In the genomic region with DNA sequence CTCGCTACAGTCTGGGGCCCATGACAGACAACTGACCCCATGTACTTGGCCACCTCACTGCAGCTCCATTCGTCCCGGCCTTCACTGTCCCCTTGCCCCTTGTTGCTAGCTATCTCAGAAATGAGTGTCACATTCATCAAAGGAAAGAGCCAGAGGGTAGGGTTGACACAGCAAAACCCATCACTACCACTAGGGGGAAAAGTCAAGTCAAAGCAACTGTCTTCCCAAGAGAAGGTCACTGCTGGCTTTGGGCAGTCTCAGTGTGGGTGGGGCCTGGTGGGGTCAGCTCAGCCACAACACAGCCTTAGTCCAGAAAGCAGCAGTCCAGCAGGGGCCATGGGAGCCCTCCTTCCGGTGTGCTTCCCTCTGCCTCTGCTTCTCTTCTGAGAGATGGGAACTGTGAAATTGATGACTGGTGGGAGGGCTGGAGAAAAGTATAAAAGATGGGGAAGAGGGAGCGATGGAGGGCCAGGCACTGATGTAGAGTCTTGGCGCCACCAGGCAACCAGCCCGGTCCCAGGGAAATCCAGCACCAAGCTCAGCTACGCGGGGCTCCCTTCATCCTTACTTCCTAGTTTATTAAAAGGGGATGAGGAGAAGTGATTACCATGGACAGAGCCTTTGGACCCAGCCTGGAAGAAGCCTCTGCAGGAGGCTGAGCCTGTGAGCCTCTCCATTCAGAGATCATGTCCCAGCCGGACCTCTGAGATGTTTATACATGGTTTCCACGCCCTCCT, we compare ENCODE assay signal across 10 cellular contexts. TPM values are rescaled to one million over a fixed set of nuclear protein-coding genes. Genes with fewer than 3 reads are reported as not detected.
A peak's percentile ranks its signal among the peaks of the same experiment; 100 is the strongest.
DNase-seq lines count a peak whose midpoint lies in the region; ATAC-seq and TF ChIP-seq lines count a peak whose summit lies in the region.
"Had no signal": no experiment of that assay in that cellular context is flagged by ENCODE, and none has a peak within 500 bp of the region (broad histone marks: within the 10 kb centered on the region; RNA-seq: fewer than 3 reads in every experiment).

No MANE protein-coding gene starts in this region.

- peaks cover 13 to 28% of the 10 kb centered on the region in 2 donors for H3K4me1 Mint-ChIP-seq in natural killer cell treated with Interleukin-12 subunit alpha and Interleukin-12 subunit beta and Interleukin-15 and Interleukin-18, amount 100 ng/mL, for 72 hours (ENCODE audit: low read depth in 2 of 2)

- no peak overlapping the region for H3K27ac Mint-ChIP-seq in natural killer cell treated with Interleukin-12 subunit alpha and Interleukin-12 subunit beta and Interleukin-15 and Interleukin-18, amount 100 ng/mL, for 72 hours

- H3K9me3 ChIP-seq in esophagus squamous epithelium, result no peaks in the 10 kb centered on the region
- H3K9me3 ChIP-seq: neutrophil had no signal

- in situ Hi-C loops in astrocyte of the cerebellum (cut with HindIII; ENCODE audit: low sequenced_read_pairs), result no loop called here

- H3K4me1 ChIP-seq in esophagus squamous epithelium, result no peaks in the 10 kb centered on the region

- no peaks in the 10 kb centered on the region for H3K9me3 Mint-ChIP-seq in natural killer cell treated with Interleukin-12 subunit alpha and Interleukin-12 subunit beta and Interleukin-15 and Interleukin-18, amount 100 ng/mL, for 72 hours

- 65 to 79% methylated on average over 9 to 11 of the region's 11 CpGs for WGBS in esophagus squamous epithelium, 2 donors

- H3K27me3 Mint-ChIP-seq in natural killer cell treated with Interleukin-12 subunit alpha and Interleukin-12 subunit beta and Interleukin-15 and Interleukin-18, amount 100 ng/mL, for 72 hours, result no peaks in the 10 kb centered on the region

- peaks cover 0 to 4% (median 0%) of the 10 kb centered on the region in 4 donors for H3K27me3 ChIP-seq in esophagus squamous epithelium
- H3K27me3 ChIP-seq: neutrophil had no signal

- H3K36me3 Mint-ChIP-seq in natural killer cell treated with Interleukin-12 subunit alpha and Interleukin-12 subunit beta and Interleukin-15 and Interleukin-18, amount 100 ng/mL, for 72 hours, result no peaks in the 10 kb centered on the region

- H3K36me3 ChIP-seq in esophagus squamous epithelium, result no peaks in the 10 kb centered on the region
- H3K36me3 ChIP-seq: neutrophil had no signal

- DNase-seq in EH (ENCODE audit: low read depth), result peak; percentile 2
- DNase-seq in HT1080 (ENCODE audit: low read depth), result peak; percentile 26
- no peak for DNase-seq in astrocyte of the cerebellum (ENCODE audit: low read depth)
- peak; percentile 39 for DNase-seq in natural killer cell treated with Interleukin-12 subunit alpha and Interleukin-12 subunit beta and Interleukin-15 and Interleukin-18, amount 100 ng/mL, for 72 hours (ENCODE audit: low spot score)
- no peak for DNase-seq in stimulated activated CD4-positive, alpha-beta T cell treated with anti-CD3 and anti-CD28 coated beads, Interleukin-4, amount 100 ng/mL, for 1 hour
- DNase-seq in esophagus squamous epithelium (lab: John Stamatoyannopoulos, UW), result no peak
- DNase-seq: activated effector memory CD4-positive, alpha-beta T cell treated with Interleukin-2 at 50 U/mL for 16 hours had no signal

- H3K27ac ChIP-seq in esophagus squamous epithelium, result no peak overlapping the region
- H3K27ac ChIP-seq: neutrophil had no signal

- no peak for TF ChIP-seq POLR2A in esophagus squamous epithelium (IDR thresholded peaks at IDR 0.05)

- H3K4me3 ChIP-seq in astrocyte of the cerebellum (ENCODE audit: low read depth, low read length) (no peak overlapping the region), esophagus squamous epithelium (no peak overlapping the region)

- intact Hi-C loops in esophagus squamous epithelium (cut with DNase I), result no loop called here

- TF ChIP-seq CTCF in astrocyte of the cerebellum (IDR thresholded peaks at IDR 0.05; ENCODE audit: low read depth, low read length, missing control alignments) (peak; percentile 46), esophagus squamous epithelium (IDR thresholded peaks at IDR 0.05) (peak in 3 of 6 experiments; percentile 4 to 38 (median 15))

- H3K4me3 Mint-ChIP-seq in natural killer cell treated with Interleukin-12 subunit alpha and Interleukin-12 subunit beta and Interleukin-15 and Interleukin-18, amount 100 ng/mL, for 72 hours, result no peak overlapping the region

- no peak for ATAC-seq in natural killer cell treated with Interleukin-12 subunit alpha and Interleukin-12 subunit beta and Interleukin-15 and Interleukin-18, amount 100 ng/mL, for 72 hours
- no peak for ATAC-seq in GM18867 (IDR thresholded peaks at IDR 0.05; ENCODE audit: unreplicated experiment)
- ATAC-seq in GM18868 (IDR thresholded peaks at IDR 0.05; ENCODE audit: unreplicated experiment), result no peak

RNA-seq across cellular contexts. Expression of a gene that starts 58.0 kb away (rescaled TPM):
- total RNA-seq in HT1080 (2014; rRNA removed; shearing (Covaris generic)), result 22.2 and 29.2 TPM in 2 replicates
- polyA plus RNA-seq in HT1080 (2015; cell fraction: cytosol; rRNA removed), result 9.5 and 12.5 TPM in 2 replicates
- polyA plus RNA-seq in HT1080 (2015; cell fraction: nucleus; rRNA removed), result 17.7 and 20.7 TPM in 2 replicates
- total RNA-seq in natural killer cell treated with Interleukin-12 subunit alpha and Interleukin-12 subunit beta and Interleukin-15 and Interleukin-18, amount 100 ng/mL, for 72 hours, result under 1 TPM; 0.14 to 0.21 TPM
- total RNA-seq in esophagus squamous epithelium, result 1 to 10 TPM in 3 of 4 donors, under 1 TPM in 1; 0.49 to 7.1 (median 2.0) TPM

Comparison
In these comparisons a context has a peak if more than half of its experiments do, and no peak if none do; other contexts are left out.
1. DNase-seq: peak in EH (single experiment), HT1080 (single experiment) and natural killer cell treated with Interleukin-12 subunit alpha and Interleukin-12 subunit beta and Interleukin-15 and Interleukin-18, amount 100 ng/mL, for 72 hours (single experiment); none in astrocyte of the cerebellum (single experiment), stimulated activated CD4-positive, alpha-beta T cell treated with anti-CD3 and anti-CD28 coated beads, Interleukin-4, amount 100 ng/mL, for 1 hour (single experiment) and esophagus squamous epithelium (single experiment).